19 cellular contexts compared by ENCODE assay signal in genomic region chr18:49066977-49067556, GRCh38.
DNase-seq lines count a peak whose midpoint lies in the region; ATAC-seq, FAIRE-seq and TF ChIP-seq lines count a peak whose summit lies in the region.
"Had no signal": no experiment of that assay in that cellular context is flagged by ENCODE, and none has a peak within 500 bp of the region (broad histone marks: within the 10 kb centered on the region; RNA-seq: fewer than 3 reads in every experiment).

No MANE protein-coding gene starts in this region.

- H2AFZ ChIP-seq in HepG2 (ENCODE audit: low read length): no peak overlapping the region
- H2AFZ ChIP-seq in IMR-90 (replicated peaks; ENCODE audit: low read length, poor library complexity): no peak overlapping the region
- H2AFZ ChIP-seq in endothelial cell of umbilical vein (ENCODE audit: low read depth, low read length): no peak overlapping the region

- peak; percentile 36 for FAIRE-seq in HepG2 (lab: Jason Lieb, UNC)
- peak; percentile 53 for FAIRE-seq in endothelial cell of umbilical vein (lab: Jason Lieb, UNC)
- FAIRE-seq: K562 had no signal

- H4K20me1 ChIP-seq in HepG2 (ENCODE audit: insufficient read depth, low read length): no peaks in the 10 kb centered on the region
- H4K20me1 ChIP-seq in IMR-90 (ENCODE audit: insufficient read depth, low read length): no peaks in the 10 kb centered on the region
- no peaks in the 10 kb centered on the region for H4K20me1 ChIP-seq in endothelial cell of umbilical vein (replicated peaks; ENCODE audit: control insufficient read depth, extremely low read depth, insufficient read depth, low read length)

- peaks cover 6 to 12% of the 10 kb centered on the region in 2 donors for H3K4me1 Mint-ChIP-seq in immature natural killer cell

- no peak overlapping the region for H3K27ac Mint-ChIP-seq in immature natural killer cell

- no peak overlapping the region for H2BK20ac ChIP-seq in IMR-90 (ENCODE audit: low read depth, low read length)

- H4K91ac ChIP-seq in IMR-90 (ENCODE audit: insufficient read depth, low read depth, low read length): no peak overlapping the region

- no peak overlapping the region for H3K4me2 ChIP-seq in HepG2 (ENCODE audit: low read depth, low read length)
- H3K4me2 ChIP-seq in IMR-90 (ENCODE audit: low read depth, low read length): no peak overlapping the region
- H3K4me2 ChIP-seq in endothelial cell of umbilical vein (ENCODE audit: insufficient read depth, low read length): no peak overlapping the region

- H3K4me1 ChIP-seq in HepG2 (ENCODE audit: insufficient read depth, low read length) (peaks cover 45% of the 10 kb centered on the region), right lobe of liver (peaks cover 0 to 20% (median 8%) of the 10 kb centered on the region in 4 donors), IMR-90 (ENCODE audit: control insufficient read depth, insufficient read depth, low read length) (peaks cover 14% of the 10 kb centered on the region), endothelial cell of umbilical vein (ENCODE audit: control insufficient read depth, extremely low read depth, insufficient read depth, low read length) (no peaks in the 10 kb centered on the region)
- no peaks in the 10 kb centered on the region for H3K4me1 ChIP-seq in effector memory CD4-positive, alpha-beta T cell (ENCODE audit: control insufficient read depth, insufficient read depth, low read length, poor library complexity, severe bottlenecking)

- peaks cover 0 to 8% (median 4%) of the 10 kb centered on the region in 3 donors for H3K36me3 Mint-ChIP-seq in immature natural killer cell

- H3K4me3 Mint-ChIP-seq in immature natural killer cell: no peak overlapping the region

- no peak overlapping the region for H3K56ac ChIP-seq in IMR-90 (ENCODE audit: extremely low read depth, insufficient read depth, low read length)

- H3K9me3 ChIP-seq in HepG2 (ENCODE audit: low read length): no peaks in the 10 kb centered on the region
- H3K9me3 ChIP-seq in right lobe of liver: no peaks in the 10 kb centered on the region
- no peaks in the 10 kb centered on the region for H3K9me3 ChIP-seq in IMR-90 (ENCODE audit: control insufficient read depth, insufficient read depth, low read length)
- H3K9me3 ChIP-seq in endothelial cell of umbilical vein (replicated peaks; ENCODE audit: control insufficient read depth, insufficient read depth, low read length): no peaks in the 10 kb centered on the region
- H3K9me3 ChIP-seq in effector memory CD4-positive, alpha-beta T cell (ENCODE audit: control insufficient read depth, low read length): no peaks in the 10 kb centered on the region

- no peak overlapping the region for H4K8ac ChIP-seq in IMR-90 (ENCODE audit: low read depth in 2 of 2, low read length in 2 of 2)

- dilution Hi-C loops in IMR-90 (cut with HindIII; ENCODE audit: low sequenced_read_pairs, unreplicated experiment): no loop called here
- dilution Hi-C loops in endothelial cell of umbilical vein (cut with MboI; ENCODE audit: extremely low pct_ligation_motif_present, low sequenced_read_pairs): no loop called here

- H3K4ac ChIP-seq in IMR-90 (ENCODE audit: low read depth, low read length): no peak overlapping the region

- intact Hi-C loops in HepG2 (cut with micrococcal nuclease; ENCODE audit: unreplicated experiment): no loop called here
- intact Hi-C loops in right lobe of liver (cut with DNase I): no loop called here
- intact Hi-C loops in IMR-90 (cut with micrococcal nuclease): no loop called here
- intact Hi-C loops in endothelial cell of umbilical vein (cut with micrococcal nuclease): no loop called here

- H2AK5ac ChIP-seq in IMR-90 (ENCODE audit: low read depth, low read length): peak overlapping the region; percentile 20

- H3K4me3 ChIP-seq in HepG2 (replicated peaks in 1 of 3; ENCODE audit: insufficient read depth in 1 of 3, low read depth in 2 of 3, low read length in 3 of 3) (no peak overlapping the region), right lobe of liver (no peak overlapping the region), IMR-90 (ENCODE audit: insufficient read depth, low read depth, low read length) (no peak overlapping the region), endothelial cell of umbilical vein (replicated peaks in 1 of 3; ENCODE audit: insufficient read depth in 1 of 3, low read depth in 1 of 3, low read length in 3 of 3) (no peak overlapping the region)
- no peak overlapping the region for H3K4me3 ChIP-seq in effector memory CD4-positive, alpha-beta T cell (ENCODE audit: insufficient read depth, low read depth, low read length, poor library complexity, severe bottlenecking)
- H3K4me3 ChIP-seq: K562 had no signal

- TF ChIP-seq RAD21 in HepG2 (CRISPR knock-in tag; IDR thresholded peaks at IDR 0.05) (no peak), IMR-90 (IDR thresholded peaks at IDR 0.05; ENCODE audit: low read length) (no peak)

- H3K27me3 ChIP-seq in HepG2 (ENCODE audit: control insufficient read depth in 1 of 2, insufficient read depth in 2 of 2, low read length in 2 of 2) (no peaks in the 10 kb centered on the region), right lobe of liver (no peaks in the 10 kb centered on the region), IMR-90 (ENCODE audit: control insufficient read depth, insufficient read depth, low read length) (no peaks in the 10 kb centered on the region), endothelial cell of umbilical vein (ENCODE audit: control insufficient read depth in 2 of 2, insufficient read depth in 2 of 2, low read length in 2 of 2) (no peaks in the 10 kb centered on the region)
- H3K27me3 ChIP-seq in effector memory CD4-positive, alpha-beta T cell (replicated peaks; ENCODE audit: control insufficient read depth, insufficient read depth, low read length, poor library complexity, severe bottlenecking): no peaks in the 10 kb centered on the region

- no TSS peak for BruUV-seq in HepG2 (replicated peaks; lab: Mats Ljungman, UMichigan)
- no TSS peak for BruUV-seq in IMR-90 (replicated peaks; lab: Mats Ljungman, UMichigan)
- no TSS peak for BruUV-seq in endothelial cell of umbilical vein (replicated peaks; lab: Mats Ljungman, UMichigan)

- no peak for DNase-seq in HepG2 (ENCODE audit: low spot score)
- no peak for DNase-seq in right lobe of liver
- no peak for DNase-seq in IMR-90
- DNase-seq in endothelial cell of umbilical vein (ENCODE audit: low read depth, low spot score): no peak
- no peak for DNase-seq in NCI-H526 (lab: John Stamatoyannopoulos, UW)
- no peak for DNase-seq in immature natural killer cell
- DNase-seq in effector memory CD4-positive, alpha-beta T cell: no peak
- DNase-seq: DND-41, GOT3, NCI-H1105 treated with DMSO at 0.1 percent for 48 hours, NCI-H1694, NCI-H2081 treated with DMSO at 0.1 percent for 48 hours, NCI-H82, PC-3, SIG-M5 had no signal

- no peak overlapping the region for H3K23ac ChIP-seq in IMR-90 (ENCODE audit: low read depth, low read length)

- no peak overlapping the region for H2AK9ac ChIP-seq in IMR-90 (replicated peaks; ENCODE audit: low read depth, low read length, poor library complexity)

- CTCF ChIA-PET in HepG2 (lab: Yijun Ruan, JAX; ENCODE audit: low intra/inter-chr PET ratio, low total read pairs) (no interaction called here), IMR-90 (lab: Yijun Ruan, JAX) (no interaction called here), endothelial cell of umbilical vein (lab: Charles Lee) (no interaction called here)

- H3K36me3 ChIP-seq in HepG2 (replicated peaks in 1 of 2; ENCODE audit: control insufficient read depth in 1 of 2, insufficient read depth in 2 of 2, low read length in 2 of 2) (no peaks in the 10 kb centered on the region), right lobe of liver (no peaks in the 10 kb centered on the region), IMR-90 (ENCODE audit: control insufficient read depth, insufficient read depth, low read length) (no peaks in the 10 kb centered on the region), endothelial cell of umbilical vein (ENCODE audit: control insufficient read depth in 2 of 2, extremely low read depth in 1 of 2, insufficient read depth in 2 of 2, low read length in 2 of 2) (no peaks in the 10 kb centered on the region)
- H3K36me3 ChIP-seq in effector memory CD4-positive, alpha-beta T cell (ENCODE audit: control insufficient read depth, insufficient read depth, low read length): no peaks in the 10 kb centered on the region

- POLR2A ChIA-PET in HepG2 (lab: Yijun Ruan, JAX) (no interaction called here), IMR-90 (lab: Charles Lee; ENCODE audit: unreplicated experiment) (no interaction called here), endothelial cell of umbilical vein (lab: Charles Lee) (no interaction called here)

- H3K9me1 ChIP-seq in IMR-90 (ENCODE audit: insufficient read depth, low read length): peaks cover 11% of the 10 kb centered on the region; the same call in 1 of the 2 replicates
- H3K9me1 ChIP-seq in endothelial cell of umbilical vein (replicated peaks; ENCODE audit: control insufficient read depth, extremely low read depth, insufficient read depth, low read length): no peaks in the 10 kb centered on the region

- H3K18ac ChIP-seq in IMR-90 (ENCODE audit: low read depth, low read length): no peak overlapping the region

- H3K27ac ChIP-seq in HepG2 (ENCODE audit: extremely low read length, insufficient read depth, low read length): no peak overlapping the region
- no peak overlapping the region for H3K27ac ChIP-seq in right lobe of liver
- no peak overlapping the region for H3K27ac ChIP-seq in IMR-90 (ENCODE audit: insufficient read depth, low read length)
- H3K27ac ChIP-seq in endothelial cell of umbilical vein (ENCODE audit: insufficient read depth, low read depth, low read length): no peak overlapping the region
- H3K27ac ChIP-seq in effector memory CD4-positive, alpha-beta T cell (ENCODE audit: insufficient read depth, low read length, poor library complexity, severe bottlenecking): no peak overlapping the region
- H3K27ac ChIP-seq: C4-2B, RWPE1 had no signal

- H3K14ac ChIP-seq in IMR-90 (replicated peaks; ENCODE audit: low read depth, low read length): no peak overlapping the region

- H3K79me1 ChIP-seq in IMR-90 (ENCODE audit: low read depth in 1 of 2, low read length in 2 of 2): no peaks in the 10 kb centered on the region

- H2BK15ac ChIP-seq in IMR-90 (ENCODE audit: low read depth, low read length): 0 out of 3 replicates have a peak overlapping the region, but pooled peaks have one; percentile 18

- ATAC-seq in HepG2 (no peak), right lobe of liver (no peak), IMR-90 (ENCODE audit: low read depth) (no peak)
- ATAC-seq: K562, PC-3, SK-N-SH treated with all-trans-retinoic acid at 6 μM for 48 hours had no signal

- 98% methylated on average over 2 of the region's 2 CpGs for WGBS in HepG2 (ENCODE audit: low lambda C conversion rate)
- 93% methylated on average over 2 of the region's 2 CpGs for WGBS in right lobe of liver (ENCODE audit: insufficient coverage, low coverage, low lambda C conversion rate, missing lambda C conversion rate)
- 83 to 100% methylated on average over 1 of the region's 2 CpGs for WGBS in IMR-90 (ENCODE audit: extremely low coverage in 2 of 2, insufficient read length in 1 of 2), 2 experiments

- H2BK120ac ChIP-seq in IMR-90 (ENCODE audit: low read depth, low read length): no peak overlapping the region

- TF ChIP-seq EP300 in HepG2 (IDR thresholded peaks at IDR 0.05; ENCODE audit: low read depth in 2 of 2, low read length in 2 of 2) (no peak), HepG2 (CRISPR knock-in tag; IDR thresholded peaks at IDR 0.05; ENCODE audit: borderline replicate concordance) (no peak)

- H3K9me3 Mint-ChIP-seq in immature natural killer cell: no peaks in the 10 kb centered on the region

- H2BK5ac ChIP-seq in IMR-90 (ENCODE audit: low read depth, low read length, poor library complexity, severe bottlenecking): no peak overlapping the region

- TF ChIP-seq POLR2A in HepG2 (IDR thresholded peaks at IDR 0.05; ENCODE audit: insufficient read depth in 1 of 2, low read depth in 2 of 2, low read length in 2 of 2): no peak
- TF ChIP-seq POLR2A in right lobe of liver (IDR thresholded peaks at IDR 0.05): no peak
- no peak for TF ChIP-seq POLR2A in IMR-90 (IDR thresholded peaks at IDR 0.05; ENCODE audit: low read depth, low read length)
- TF ChIP-seq POLR2A in endothelial cell of umbilical vein (IDR thresholded peaks at IDR 0.05; ENCODE audit: low read depth, low read length): no peak

- TF ChIP-seq CTCF in HepG2 (CRISPR knock-in tag; IDR thresholded peaks at IDR 0.05): no peak
- TF ChIP-seq CTCF in right lobe of liver (IDR thresholded peaks at IDR 0.05): no peak
- no peak for TF ChIP-seq CTCF in IMR-90 (conservative IDR thresholded peaks at IDR 0.05; ENCODE audit: low read depth, low read length)
- no peak for TF ChIP-seq CTCF in endothelial cell of umbilical vein (IDR thresholded peaks at IDR 0.05; ENCODE audit: extremely low read depth in 1 of 2, insufficient read depth in 1 of 2, low read depth in 1 of 2, low read length in 2 of 2)

- in situ Hi-C loops in HepG2 (cut with HindIII; ENCODE audit: extremely low pct_ligation_motif_present, low pct_unique_long_range_greater_than_20kb) (no loop called here), IMR-90 (cut with MboI; ENCODE audit: low sequenced_read_pairs) (no loop called here)

- H3K27me3 Mint-ChIP-seq in immature natural killer cell (ENCODE audit: low read depth in 3 of 3): peaks cover 0 to 1% (median 0%) of the 10 kb centered on the region in 3 donors

- H4K5ac ChIP-seq in IMR-90 (ENCODE audit: low read depth, low read length): no peak overlapping the region

- H3K9ac ChIP-seq in HepG2 (ENCODE audit: insufficient read depth, low read depth, low read length): no peak overlapping the region
- H3K9ac ChIP-seq in IMR-90 (ENCODE audit: low read depth, low read length): no peak overlapping the region
- no peak overlapping the region for H3K9ac ChIP-seq in endothelial cell of umbilical vein (replicated peaks; ENCODE audit: extremely low read depth, insufficient read depth, low read length)

- H3K79me2 ChIP-seq in HepG2 (ENCODE audit: insufficient read depth, low read length) (no peaks in the 10 kb centered on the region), endothelial cell of umbilical vein (ENCODE audit: control insufficient read depth, insufficient read depth, low read length) (no peaks in the 10 kb centered on the region)
